In genomic region chr1:108486707-108487106, GRCh38 we compare ENCODE assay signal across 18 cellular contexts. TPM values are rescaled to one million over a fixed set of nuclear protein-coding genes. Genes with fewer than 3 reads are reported as not detected.
"Had no signal": no experiment of that assay in that cellular context is flagged by ENCODE, and none has a peak within 500 bp of the region (broad histone marks: within the 10 kb centered on the region; RNA-seq: fewer than 3 reads in every experiment).

No MANE protein-coding gene starts in this region.

RNA-seq across cellular contexts. Expression of gene NBPF6, which starts 36.6 kb away (rescaled TPM):
- total RNA-seq: activated CD4-positive, alpha-beta memory T cell treated with anti-CD3 and anti-CD28 coated beads, Interleukin-2, amount 10 ng/mL, durations not matched to agents 7 days and 5 days; activated CD4-positive, alpha-beta T cell treated with anti-CD3 and anti-CD28 coated beads, Interleukin-2, amount 10 ng/mL, durations not matched to agents 7 days and 5 days; activated naive CD4-positive, alpha-beta T cell treated with anti-CD3 and anti-CD28 coated beads, Interleukin-2, amount 50 U/mL, for 72 hours; activated naive CD8-positive, alpha-beta T cell treated with anti-CD3 and anti-CD28 coated beads, Interleukin-2, amount 10 ng/mL, durations not matched to agents 7 days and 5 days; activated T-cell treated with anti-CD3 and anti-CD28 coated beads, Interleukin-2, amount 50 U/mL, for 72 hours; ascending aorta; cardiac muscle cell; dermis microvascular lymphatic vessel endothelial cell; endothelial cell of umbilical vein; esophagus squamous epithelium; fibroblast of lung; fibroblast of villous mesenchyme; gastroesophageal sphincter; glomerular endothelial cell; heart right ventricle; hepatocyte; WTC11 had no signal
- polyA plus RNA-seq: cardiac muscle cell, endothelial cell of umbilical vein, esophagus, heart right ventricle, hepatocyte had no signal
